20 cellular contexts compared by ENCODE assay signal in the genomic region with DNA sequence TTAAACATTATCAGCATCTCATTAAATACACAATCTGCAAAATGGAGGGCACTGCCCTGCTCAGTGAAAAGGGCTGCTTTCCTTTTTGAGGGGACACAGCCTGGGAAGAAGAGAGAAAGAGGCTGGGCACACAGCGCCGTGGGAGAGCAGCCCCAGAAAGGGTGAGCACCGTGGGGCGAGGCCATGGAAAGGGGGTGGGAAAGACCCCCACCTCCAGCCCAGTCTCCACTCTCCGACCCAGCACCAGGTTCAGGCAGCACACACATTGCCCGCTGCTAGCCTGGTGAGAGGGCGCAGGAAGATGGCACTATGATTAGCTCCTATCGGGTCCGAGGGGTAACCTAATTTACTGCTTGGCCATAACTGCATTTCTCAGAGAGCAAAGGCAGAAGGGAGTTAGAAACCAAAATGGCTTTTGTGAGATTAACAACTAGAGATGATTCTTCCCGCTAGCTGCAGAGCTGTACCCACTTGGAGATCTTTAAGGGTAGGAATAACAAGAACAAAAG.
DNase-seq lines count a peak whose midpoint lies in the region; ATAC-seq and TF ChIP-seq lines count a peak whose summit lies in the region.
"Had no signal": no experiment of that assay in that cellular context is flagged by ENCODE, and none has a peak within 500 bp of the region (broad histone marks: within the 10 kb centered on the region; RNA-seq: fewer than 3 reads in every experiment).

No MANE protein-coding gene starts in this region.

- H3K9me3 ChIP-seq in SK-N-SH = no peaks in the 10 kb centered on the region
- no peaks in the 10 kb centered on the region for H3K9me3 ChIP-seq in T-helper 17 cell (ENCODE audit: control insufficient read depth, low read length, poor library complexity, severe bottlenecking)
- H3K9me3 ChIP-seq in naive thymus-derived CD4-positive, alpha-beta T cell (ENCODE audit: control insufficient read depth in 2 of 3, low read length in 3 of 3) = no peaks in the 10 kb centered on the region
- H3K9me3 ChIP-seq: A549, Caco-2 had no signal

- peak overlapping the region; percentile 53 for H3K27ac Mint-ChIP-seq in T-helper 17 cell
- peak overlapping the region; percentile 75 for H3K27ac Mint-ChIP-seq in central memory CD8-positive, alpha-beta T cell (ENCODE audit: low read depth)
- peak overlapping the region; percentile 9 for H3K27ac Mint-ChIP-seq in stimulated activated effector memory CD8-positive, alpha-beta T cell treated with anti-CD3 and anti-CD28 coated beads, Interleukin-12 subunit alpha, Interleukin-12 subunit beta, amount 100 ng/mL, for 72 hours
- H3K27ac Mint-ChIP-seq in naive thymus-derived CD4-positive, alpha-beta T cell = no peak overlapping the region
- H3K27ac Mint-ChIP-seq in activated CD8-positive, alpha-beta memory T cell treated with anti-CD3 and anti-CD28 coated beads, Interleukin-2, amount 10 ng/mL, durations not matched to agents 7 days and 5 days = no peak overlapping the region
- H3K27ac Mint-ChIP-seq: B cell; CD4-positive, alpha-beta T cell; CD8-positive, alpha-beta T cell had no signal

- H3K4me3 Mint-ChIP-seq in T-helper 17 cell = no peak overlapping the region
- H3K4me3 Mint-ChIP-seq in central memory CD8-positive, alpha-beta T cell = no peak overlapping the region
- H3K4me3 Mint-ChIP-seq in stimulated activated effector memory CD8-positive, alpha-beta T cell treated with anti-CD3 and anti-CD28 coated beads, Interleukin-12 subunit alpha, Interleukin-12 subunit beta, amount 100 ng/mL, for 72 hours = no peak overlapping the region
- H3K4me3 Mint-ChIP-seq in naive thymus-derived CD4-positive, alpha-beta T cell = no peak overlapping the region
- no peak overlapping the region for H3K4me3 Mint-ChIP-seq in activated CD8-positive, alpha-beta memory T cell treated with anti-CD3 and anti-CD28 coated beads, Interleukin-2, amount 10 ng/mL, durations not matched to agents 7 days and 5 days
- H3K4me3 Mint-ChIP-seq: B cell; CD4-positive, alpha-beta T cell; CD8-positive, alpha-beta T cell had no signal

- H3K36me3 ChIP-seq in SK-N-SH (replicated peaks in 1 of 2; ENCODE audit: control insufficient read depth in 1 of 2, insufficient read depth in 2 of 2, low read length in 1 of 2) = peaks cover 0 to 67% of the 10 kb centered on the region in 2 experiments
- H3K36me3 ChIP-seq in naive thymus-derived CD4-positive, alpha-beta T cell (ENCODE audit: control insufficient read depth in 2 of 3, insufficient read depth in 3 of 3, low read length in 3 of 3) = no peaks in the 10 kb centered on the region

- H2AFZ ChIP-seq in SK-N-SH (ENCODE audit: low read depth) = no peak overlapping the region

- peaks cover 13% of the 10 kb centered on the region for H3K4me1 Mint-ChIP-seq in T-helper 17 cell
- peaks cover 6% of the 10 kb centered on the region for H3K4me1 Mint-ChIP-seq in central memory CD8-positive, alpha-beta T cell
- H3K4me1 Mint-ChIP-seq in stimulated activated effector memory CD8-positive, alpha-beta T cell treated with anti-CD3 and anti-CD28 coated beads, Interleukin-12 subunit alpha, Interleukin-12 subunit beta, amount 100 ng/mL, for 72 hours = no peaks in the 10 kb centered on the region
- H3K4me1 Mint-ChIP-seq in naive thymus-derived CD4-positive, alpha-beta T cell = no peaks in the 10 kb centered on the region
- no peaks in the 10 kb centered on the region for H3K4me1 Mint-ChIP-seq in activated CD8-positive, alpha-beta memory T cell treated with anti-CD3 and anti-CD28 coated beads, Interleukin-2, amount 10 ng/mL, durations not matched to agents 7 days and 5 days
- H3K4me1 Mint-ChIP-seq: B cell had no signal

- 0 out of 2 replicates have a peak, but pooled peaks cover 5% of the 10 kb centered on the region for H4K20me1 ChIP-seq in SK-N-SH (ENCODE audit: insufficient read depth)

- H3K4me1 ChIP-seq in SK-N-SH (ENCODE audit: control insufficient read depth in 1 of 2, insufficient read depth in 2 of 2, low read depth in 1 of 2, low read length in 1 of 2) = peaks cover 0 to 36% of the 10 kb centered on the region in 2 experiments; a peak in 2 of 4 replicates
- H3K4me1 ChIP-seq in naive thymus-derived CD4-positive, alpha-beta T cell (ENCODE audit: control insufficient read depth in 2 of 2, insufficient read depth in 2 of 2, low read length in 2 of 2) = no peaks in the 10 kb centered on the region
- H3K4me1 ChIP-seq: A549, Caco-2 had no signal

- WGBS in SK-N-SH (ENCODE audit: low lambda C conversion rate) = 87% methylated on average over 9 of the region's 10 CpGs

- DNase-seq in SK-N-SH (peak; percentile 76), T-helper 17 cell (no peak)
- no peak for DNase-seq in central memory CD8-positive, alpha-beta T cell (ENCODE audit: low spot score in 2 of 2)
- no peak for DNase-seq in stimulated activated effector memory CD8-positive, alpha-beta T cell treated with anti-CD3 and anti-CD28 coated beads, Interleukin-12 subunit alpha, Interleukin-12 subunit beta, amount 100 ng/mL, for 72 hours (ENCODE audit: low spot score in 2 of 2)
- no peak for DNase-seq in naive thymus-derived CD4-positive, alpha-beta T cell
- DNase-seq in activated CD8-positive, alpha-beta memory T cell treated with anti-CD3 and anti-CD28 coated beads, Interleukin-2, amount 10 ng/mL, durations not matched to agents 7 days and 5 days = no peak
- DNase-seq: AML-193; Caco-2; Calu3; CD4-positive, alpha-beta T cell; CD8-positive, alpha-beta T cell; DMS79 treated with DMSO at 0.1 percent for 48 hours; GF-D8 had no signal

- H3F3A ChIP-seq in SK-N-SH (replicated peaks; ENCODE audit: insufficient read depth) = no peaks in the 10 kb centered on the region

- H3K79me2 ChIP-seq in SK-N-SH (ENCODE audit: insufficient read depth) = no peaks in the 10 kb centered on the region

- intact Hi-C loops in naive thymus-derived CD4-positive, alpha-beta T cell (cut with micrococcal nuclease) = no loop called here

- ATAC-seq in SK-N-SH treated with all-trans-retinoic acid at 6 μM for 48 hours (no peak; the same call in 2 of the 3 replicates), T-helper 17 cell (no peak), GM21529 (IDR thresholded peaks at IDR 0.05; ENCODE audit: unreplicated experiment) (no peak)
- ATAC-seq in central memory CD8-positive, alpha-beta T cell (replicated peaks; ENCODE audit: extremely low read depth, poor library complexity, severe bottlenecking) = no peak
- no peak for ATAC-seq in stimulated activated effector memory CD8-positive, alpha-beta T cell treated with anti-CD3 and anti-CD28 coated beads, Interleukin-12 subunit alpha, Interleukin-12 subunit beta, amount 100 ng/mL, for 72 hours
- no peak for ATAC-seq in naive thymus-derived CD4-positive, alpha-beta T cell
- ATAC-seq in activated CD8-positive, alpha-beta memory T cell treated with anti-CD3 and anti-CD28 coated beads, Interleukin-2, amount 10 ng/mL, durations not matched to agents 7 days and 5 days = no peak
- ATAC-seq: A549; CD8-positive, alpha-beta T cell had no signal

- H3K27me3 ChIP-seq in SK-N-SH (ENCODE audit: insufficient read depth) = no peaks in the 10 kb centered on the region
- no peaks in the 10 kb centered on the region for H3K27me3 ChIP-seq in naive thymus-derived CD4-positive, alpha-beta T cell (ENCODE audit: control insufficient read depth in 2 of 2, insufficient read depth in 2 of 2, low read length in 2 of 2)
- H3K27me3 ChIP-seq: BLaER1 treated with 17β-estradiol and CSF1 and Interleukin-3, amounts not matched to agents 10 nM and 100 nM had no signal

- H3K27me3 Mint-ChIP-seq in T-helper 17 cell = no peaks in the 10 kb centered on the region
- H3K27me3 Mint-ChIP-seq in central memory CD8-positive, alpha-beta T cell = no peaks in the 10 kb centered on the region
- no peaks in the 10 kb centered on the region for H3K27me3 Mint-ChIP-seq in naive thymus-derived CD4-positive, alpha-beta T cell
- H3K27me3 Mint-ChIP-seq in activated CD8-positive, alpha-beta memory T cell treated with anti-CD3 and anti-CD28 coated beads, Interleukin-2, amount 10 ng/mL, durations not matched to agents 7 days and 5 days = no peaks in the 10 kb centered on the region
- H3K27me3 Mint-ChIP-seq: B cell; CD4-positive, alpha-beta T cell had no signal

- CTCF ChIA-PET in SK-N-SH (lab: Yijun Ruan, JAX) = interaction anchor here (0.7 to 3.6 kb wide), 5 partner anchors 14 to 198 kb away, joined by 3 to 13 read pairs (median 6); no protein-coding TSS in a partner anchor
- CTCF ChIA-PET in naive thymus-derived CD4-positive, alpha-beta T cell (lab: Charles Lee) = no interaction called here
- CTCF ChIA-PET in activated CD8-positive, alpha-beta memory T cell treated with anti-CD3 and anti-CD28 coated beads, Interleukin-2, amount 10 ng/mL, durations not matched to agents 7 days and 5 days (lab: Charles Lee) = no interaction called here

- no peaks in the 10 kb centered on the region for H3K9me3 Mint-ChIP-seq in central memory CD8-positive, alpha-beta T cell
- no peaks in the 10 kb centered on the region for H3K9me3 Mint-ChIP-seq in stimulated activated effector memory CD8-positive, alpha-beta T cell treated with anti-CD3 and anti-CD28 coated beads, Interleukin-12 subunit alpha, Interleukin-12 subunit beta, amount 100 ng/mL, for 72 hours
- no peaks in the 10 kb centered on the region for H3K9me3 Mint-ChIP-seq in naive thymus-derived CD4-positive, alpha-beta T cell
- no peaks in the 10 kb centered on the region for H3K9me3 Mint-ChIP-seq in activated CD8-positive, alpha-beta memory T cell treated with anti-CD3 and anti-CD28 coated beads, Interleukin-2, amount 10 ng/mL, durations not matched to agents 7 days and 5 days (ENCODE audit: low read depth)
- H3K9me3 Mint-ChIP-seq: CD4-positive, alpha-beta T cell; CD8-positive, alpha-beta T cell had no signal

- TF ChIP-seq CTCF in SK-N-SH (IDR thresholded peaks at IDR 0.05) = no peak

- TF ChIP-seq EP300 in SK-N-SH (IDR thresholded peaks at IDR 0.05; ENCODE audit: borderline replicate concordance in 1 of 2, low read depth in 1 of 2, low read length in 1 of 2) = peak in 1 of 2 experiments; percentile 27; a peak in 1 of 4 replicates

- no peak for TF ChIP-seq RAD21 in SK-N-SH (IDR thresholded peaks at IDR 0.05; ENCODE audit: low read length)

- H3K9me2 ChIP-seq in SK-N-SH = no peaks in the 10 kb centered on the region

- POLR2A ChIA-PET in SK-N-SH (lab: Yijun Ruan, JAX) = no interaction called here
- POLR2A ChIA-PET in naive thymus-derived CD4-positive, alpha-beta T cell (lab: Charles Lee) = no interaction called here

- H3K4me3 ChIP-seq in SK-N-SH (ENCODE audit: low read depth in 2 of 2, low read length in 1 of 2) = no peak overlapping the region
- H3K4me3 ChIP-seq in naive thymus-derived CD4-positive, alpha-beta T cell (ENCODE audit: low read length) = no peak overlapping the region
- H3K4me3 ChIP-seq: A549; BLaER1 treated with 17β-estradiol and CSF1 and Interleukin-3, amounts not matched to agents 10 nM and 100 nM had no signal

- H3K36me3 Mint-ChIP-seq in T-helper 17 cell (ENCODE audit: low read depth) = peaks cover 11% of the 10 kb centered on the region
- H3K36me3 Mint-ChIP-seq in central memory CD8-positive, alpha-beta T cell (ENCODE audit: insufficient read depth) = peaks cover 11% of the 10 kb centered on the region
- H3K36me3 Mint-ChIP-seq in stimulated activated effector memory CD8-positive, alpha-beta T cell treated with anti-CD3 and anti-CD28 coated beads, Interleukin-12 subunit alpha, Interleukin-12 subunit beta, amount 100 ng/mL, for 72 hours = peaks cover 55% of the 10 kb centered on the region
- H3K36me3 Mint-ChIP-seq in naive thymus-derived CD4-positive, alpha-beta T cell = peaks cover 0 to 27% (median 3%) of the 10 kb centered on the region in 5 donors
- no peaks in the 10 kb centered on the region for H3K36me3 Mint-ChIP-seq in activated CD8-positive, alpha-beta memory T cell treated with anti-CD3 and anti-CD28 coated beads, Interleukin-2, amount 10 ng/mL, durations not matched to agents 7 days and 5 days

- H3K27ac ChIP-seq in SK-N-SH (ENCODE audit: low read depth in 2 of 2, low read length in 1 of 2) = peak overlapping the region in 1 of 2 experiments; percentile 78; a peak in 2 of 4 replicates
- no peak overlapping the region for H3K27ac ChIP-seq in naive thymus-derived CD4-positive, alpha-beta T cell (ENCODE audit: low read depth, low read length)
- H3K27ac ChIP-seq: 22Rv1; A549; BLaER1 treated with 17β-estradiol and CSF1 and Interleukin-3, amounts not matched to agents 10 nM and 100 nM; C4-2B had no signal

- no peak overlapping the region for H3K9ac ChIP-seq in SK-N-SH
- H3K9ac ChIP-seq: BLaER1 treated with 17β-estradiol and CSF1 and Interleukin-3, amounts not matched to agents 10 nM and 100 nM had no signal

- no peak overlapping the region for H3K4me2 ChIP-seq in SK-N-SH
- H3K4me2 ChIP-seq: A549; BLaER1 treated with 17β-estradiol and CSF1 and Interleukin-3, amounts not matched to agents 10 nM and 100 nM had no signal

Comparison
In these comparisons a context has a peak if more than half of its experiments do, and no peak if none do; other contexts are left out.
1. H3K27ac Mint-ChIP-seq: peak in T-helper 17 cell (single experiment), central memory CD8-positive, alpha-beta T cell (single experiment) and stimulated activated effector memory CD8-positive, alpha-beta T cell treated with anti-CD3 and anti-CD28 coated beads, Interleukin-12 subunit alpha, Interleukin-12 subunit beta, amount 100 ng/mL, for 72 hours (single experiment); none in naive thymus-derived CD4-positive, alpha-beta T cell (0 of 9) and activated CD8-positive, alpha-beta memory T cell treated with anti-CD3 and anti-CD28 coated beads, Interleukin-2, amount 10 ng/mL, durations not matched to agents 7 days and 5 days (single experiment).